Comparison of ENCODE assay signal across 11 cellular contexts in the genomic region with DNA sequence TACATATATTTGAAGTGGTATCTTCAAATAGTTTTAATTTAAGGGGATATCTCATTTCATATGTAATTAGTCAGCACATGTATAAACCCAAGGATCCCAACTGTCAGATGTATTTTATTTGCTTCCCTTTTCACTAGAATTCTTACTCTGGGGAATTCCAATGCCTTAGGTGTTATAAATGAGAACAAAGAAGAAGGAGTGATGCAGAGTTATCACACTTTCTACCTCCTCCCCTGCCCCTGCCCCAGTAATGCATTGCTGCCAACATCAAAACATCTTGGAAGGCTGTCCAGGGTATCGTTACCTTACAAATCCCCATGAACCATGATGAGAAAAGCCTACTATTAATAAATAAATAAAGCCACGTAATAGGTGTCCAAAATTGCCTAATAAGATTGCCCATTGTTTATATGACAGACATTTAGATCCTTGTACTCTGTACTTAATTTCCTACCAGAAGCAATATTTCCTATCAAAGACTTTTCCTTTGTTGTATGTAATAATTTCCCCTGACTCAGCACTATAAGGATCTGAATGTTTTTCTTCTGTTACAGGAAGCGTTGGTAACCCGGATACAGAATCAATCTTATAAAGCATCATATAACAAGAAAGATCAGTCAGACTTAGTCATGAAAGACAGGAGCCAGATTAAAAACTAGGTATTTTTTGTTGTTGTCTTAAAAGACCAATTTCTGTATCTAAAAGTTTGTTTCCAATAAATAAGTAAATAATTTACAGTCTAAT. TPM values are rescaled to one million over a fixed set of nuclear protein-coding genes. Genes with fewer than 3 reads are reported as not detected.
DNase-seq lines count a peak whose midpoint lies in the region; ATAC-seq, FAIRE-seq and TF ChIP-seq lines count a peak whose summit lies in the region.
"Had no signal": no experiment of that assay in that cellular context is flagged by ENCODE, and none has a peak within 500 bp of the region (broad histone marks: within the 10 kb centered on the region; RNA-seq: fewer than 3 reads in every experiment).

No MANE protein-coding gene starts in this region.

- H3K9me1 ChIP-seq in endothelial cell of umbilical vein (replicated peaks; ENCODE audit: control insufficient read depth, extremely low read depth, insufficient read depth, low read length), result no peaks in the 10 kb centered on the region

- H3K27me3 ChIP-seq in endothelial cell of umbilical vein (ENCODE audit: control insufficient read depth in 2 of 2, insufficient read depth in 2 of 2, low read length in 2 of 2) (no peaks in the 10 kb centered on the region), small intestine (ENCODE audit: control insufficient read depth in 2 of 2, insufficient read depth in 2 of 2, low read length in 2 of 2) (no peaks in the 10 kb centered on the region), BE2C (no peaks in the 10 kb centered on the region), tibial nerve (no peaks in the 10 kb centered on the region)

- no peak overlapping the region for H2AFZ ChIP-seq in endothelial cell of umbilical vein (ENCODE audit: low read depth, low read length)

- H3K9me3 ChIP-seq in endothelial cell of umbilical vein (replicated peaks; ENCODE audit: control insufficient read depth, insufficient read depth, low read length) (no peaks in the 10 kb centered on the region), small intestine (ENCODE audit: control insufficient read depth, low read depth) (no peaks in the 10 kb centered on the region), BE2C (no peaks in the 10 kb centered on the region), tibial nerve (no peaks in the 10 kb centered on the region)

- no peaks in the 10 kb centered on the region for H3K27me3 Mint-ChIP-seq in activated CD4-positive, alpha-beta T cell treated with anti-CD3 and anti-CD28 coated beads for 36 hours
- H3K27me3 Mint-ChIP-seq in activated B cell treated with CpG ODN at 0.5 μM for 24 hours, result no peaks in the 10 kb centered on the region

- H3K9me3 Mint-ChIP-seq in activated CD4-positive, alpha-beta T cell treated with anti-CD3 and anti-CD28 coated beads for 36 hours (ENCODE audit: low read depth), result peaks cover 3% of the 10 kb centered on the region
- no peaks in the 10 kb centered on the region for H3K9me3 Mint-ChIP-seq in activated B cell treated with CpG ODN at 0.5 μM for 24 hours

- peak; percentile 19 for ATAC-seq in activated CD4-positive, alpha-beta T cell treated with anti-CD3 and anti-CD28 coated beads for 36 hours
- ATAC-seq in activated B cell treated with CpG ODN at 0.5 μM for 24 hours (ENCODE audit: low read depth), result no peak
- ATAC-seq: left ventricle myocardium superior had no signal

- TF ChIP-seq CTCF in activated B cell treated with CpG ODN at 0.5 μM for 24 hours (IDR thresholded peaks at IDR 0.05) (no peak), endothelial cell of umbilical vein (IDR thresholded peaks at IDR 0.05; ENCODE audit: extremely low read depth in 1 of 2, insufficient read depth in 1 of 2, low read depth in 1 of 2, low read length in 2 of 2) (no peak), BE2C (IDR thresholded peaks at IDR 0.05; ENCODE audit: low read depth, low read length) (no peak), tibial nerve (IDR thresholded peaks at IDR 0.05) (no peak)

- 23 to 41% (median 29%) methylated on average over 4 of the region's 4 CpGs for WGBS in small intestine, 3 donors
- WGBS in tibial nerve, 2 donors, result 80 to 82% methylated on average over 4 of the region's 4 CpGs

- H3K4me1 ChIP-seq in endothelial cell of umbilical vein (ENCODE audit: control insufficient read depth, extremely low read depth, insufficient read depth, low read length), result peaks cover 16% of the 10 kb centered on the region
- H3K4me1 ChIP-seq in small intestine (ENCODE audit: control insufficient read depth in 2 of 2, insufficient read depth in 1 of 2, low read depth in 1 of 2, low read length in 1 of 2), result peaks cover 2 to 7% of the 10 kb centered on the region in 2 donors
- H3K4me1 ChIP-seq in BE2C, result peaks cover 5% of the 10 kb centered on the region
- H3K4me1 ChIP-seq in tibial nerve, result peaks cover 0 to 28% (median 7%) of the 10 kb centered on the region in 4 donors

- intact Hi-C loops in activated CD4-positive, alpha-beta T cell treated with anti-CD3 and anti-CD28 coated beads for 36 hours (cut with DNase I, micrococcal nuclease), result loop anchor here (1.0 to 10.0 kb wide), 9 partner anchors 36 to 775 kb away; no protein-coding TSS in a partner anchor
- intact Hi-C loops in activated B cell treated with CpG ODN at 0.5 μM for 24 hours (cut with micrococcal nuclease), result loop anchor here (2.0 kb wide), 1 partner anchor 17 kb away; no protein-coding TSS in a partner anchor
- intact Hi-C loops in endothelial cell of umbilical vein (cut with micrococcal nuclease), result loop anchor here (2.0 kb wide), 1 partner anchor 39 kb away; the partner anchor contains the start of gene CBLB

- CTCF ChIA-PET in activated CD4-positive, alpha-beta T cell treated with anti-CD3 and anti-CD28 coated beads for 36 hours (lab: Charles Lee), result no interaction called here
- CTCF ChIA-PET in activated B cell treated with CpG ODN at 0.5 μM for 24 hours (lab: Charles Lee), result no interaction called here
- CTCF ChIA-PET in endothelial cell of umbilical vein (lab: Charles Lee), result no interaction called here

- no peaks in the 10 kb centered on the region for H4K20me1 ChIP-seq in endothelial cell of umbilical vein (replicated peaks; ENCODE audit: control insufficient read depth, extremely low read depth, insufficient read depth, low read length)

- dilution Hi-C loops in endothelial cell of umbilical vein (cut with MboI; ENCODE audit: extremely low pct_ligation_motif_present, low sequenced_read_pairs), result no loop called here

- FAIRE-seq in endothelial cell of umbilical vein (lab: Jason Lieb, UNC) (peak; percentile 63), small intestine (lab: Jason Lieb, UNC) (no peak)

- H3K4me2 ChIP-seq in endothelial cell of umbilical vein (ENCODE audit: insufficient read depth, low read length), result peak overlapping the region; percentile 29

- TF ChIP-seq EP300 in tibial nerve (IDR thresholded peaks at IDR 0.05), result peak in 1 of 2 donors; percentile 7

- POLR2A ChIA-PET in activated CD4-positive, alpha-beta T cell treated with anti-CD3 and anti-CD28 coated beads for 36 hours (lab: Charles Lee), result no interaction called here
- POLR2A ChIA-PET in activated B cell treated with CpG ODN at 0.5 μM for 24 hours (lab: Charles Lee) (interaction anchor here (0.9 to 2.8 kb wide), 5 partner anchors 22 to 38 kb away, joined by 3 to 22 read pairs (median 5); partner anchors contain the start of gene CBLB), endothelial cell of umbilical vein (lab: Charles Lee) (no interaction called here)

- H3K36me3 ChIP-seq in endothelial cell of umbilical vein (ENCODE audit: control insufficient read depth in 2 of 2, extremely low read depth in 1 of 2, insufficient read depth in 2 of 2, low read length in 2 of 2), result no peaks in the 10 kb centered on the region
- H3K36me3 ChIP-seq in small intestine (ENCODE audit: control insufficient read depth in 2 of 2, insufficient read depth in 2 of 2, low read length in 2 of 2), result peaks cover 0 to 1% of the 10 kb centered on the region in 2 donors
- H3K36me3 ChIP-seq in BE2C, result 0 out of 2 replicates have a peak, but pooled peaks cover 2% of the 10 kb centered on the region
- no peaks in the 10 kb centered on the region for H3K36me3 ChIP-seq in tibial nerve

- H3K79me2 ChIP-seq in endothelial cell of umbilical vein (ENCODE audit: control insufficient read depth, insufficient read depth, low read length), result peaks cover 3% of the 10 kb centered on the region

- DNase-seq in activated CD4-positive, alpha-beta T cell treated with anti-CD3 and anti-CD28 coated beads for 36 hours, result no peak
- no peak for DNase-seq in activated CD4-positive, alpha-beta T cell treated with anti-CD3 and anti-CD28 coated beads for 1 hour
- DNase-seq in activated B cell treated with CpG ODN at 0.5 μM for 24 hours (no peak), endothelial cell of umbilical vein (ENCODE audit: low read depth, low spot score) (peak; percentile 84), small intestine (peak; percentile 49), Ammon's horn (ENCODE audit: low spot score) (no peak), BE2C (no peak), tibial nerve (ENCODE audit: low spot score in 2 of 2) (no peak)
- DNase-seq: left ventricle myocardium superior, NCI-H510A treated with DMSO at 0.1 percent for 48 hours, retina had no signal

- peak overlapping the region; percentile 80 for H3K27ac ChIP-seq in endothelial cell of umbilical vein (ENCODE audit: insufficient read depth, low read depth, low read length)
- H3K27ac ChIP-seq in small intestine (ENCODE audit: low read depth in 1 of 2, low read length in 1 of 2), result peak overlapping the region in 1 of 2 donors; percentile 86
- no peak overlapping the region for H3K27ac ChIP-seq in tibial nerve

- peak overlapping the region; percentile 92 for H3K27ac Mint-ChIP-seq in activated CD4-positive, alpha-beta T cell treated with anti-CD3 and anti-CD28 coated beads for 36 hours
- H3K27ac Mint-ChIP-seq in activated B cell treated with CpG ODN at 0.5 μM for 24 hours, result peak overlapping the region; percentile 71

- H3K4me1 Mint-ChIP-seq in activated CD4-positive, alpha-beta T cell treated with anti-CD3 and anti-CD28 coated beads for 36 hours, result peaks cover 83% of the 10 kb centered on the region
- peaks cover 66% of the 10 kb centered on the region for H3K4me1 Mint-ChIP-seq in activated B cell treated with CpG ODN at 0.5 μM for 24 hours

- H3K4me3 ChIP-seq in endothelial cell of umbilical vein (replicated peaks in 1 of 3; ENCODE audit: insufficient read depth in 1 of 3, low read depth in 1 of 3, low read length in 3 of 3), result no peak overlapping the region
- no peak overlapping the region for H3K4me3 ChIP-seq in small intestine (ENCODE audit: low read depth in 1 of 2, low read length in 2 of 2)
- no peak overlapping the region for H3K4me3 ChIP-seq in BE2C (ENCODE audit: low read depth, low read length)
- H3K4me3 ChIP-seq in tibial nerve, result no peak overlapping the region

- no TSS peak for BruUV-seq in endothelial cell of umbilical vein (replicated peaks; lab: Mats Ljungman, UMichigan)

- no peak overlapping the region for H3K9ac ChIP-seq in endothelial cell of umbilical vein (replicated peaks; ENCODE audit: extremely low read depth, insufficient read depth, low read length)

- TF ChIP-seq POLR2A in endothelial cell of umbilical vein (IDR thresholded peaks at IDR 0.05; ENCODE audit: low read depth, low read length), result no peak
- TF ChIP-seq POLR2A in tibial nerve (IDR thresholded peaks at IDR 0.05), result no peak

- peak overlapping the region; percentile 30 for H3K4me3 Mint-ChIP-seq in activated CD4-positive, alpha-beta T cell treated with anti-CD3 and anti-CD28 coated beads for 36 hours
- peak overlapping the region; percentile 47 for H3K4me3 Mint-ChIP-seq in activated B cell treated with CpG ODN at 0.5 μM for 24 hours

- peaks cover 64% of the 10 kb centered on the region for H3K36me3 Mint-ChIP-seq in activated CD4-positive, alpha-beta T cell treated with anti-CD3 and anti-CD28 coated beads for 36 hours (ENCODE audit: low read depth)
- peaks cover 17% of the 10 kb centered on the region for H3K36me3 Mint-ChIP-seq in activated B cell treated with CpG ODN at 0.5 μM for 24 hours (ENCODE audit: low read depth)

RNA-seq across cellular contexts. Expression of gene CBLB, which starts 38.8 kb away (rescaled TPM):
- total RNA-seq in activated CD4-positive, alpha-beta T cell treated with anti-CD3 and anti-CD28 coated beads for 36 hours, result 100 to 1,000 TPM; 112 to 163 TPM
- 69.2 and 78.1 TPM in 2 replicates for total RNA-seq in activated B cell treated with CpG ODN at 0.5 μM for 24 hours
- total RNA-seq in endothelial cell of umbilical vein, result 39.6 and 39.8 TPM in 2 replicates
- 17.1 and 17.8 TPM in 2 replicates for polyA plus RNA-seq in endothelial cell of umbilical vein
- 13.2 and 15.4 TPM in 2 replicates for polyA plus RNA-seq in endothelial cell of umbilical vein (2011; cell fraction: cytosol; rRNA removed)
- polyA plus RNA-seq in endothelial cell of umbilical vein (2011; cell fraction: nucleus; rRNA removed), result 62.4 and 64.5 TPM in 2 replicates
- 19.5 and 22.0 TPM in 2 replicates for polyA plus RNA-seq in endothelial cell of umbilical vein (2012)
- 43.2 and 47.8 TPM in 2 replicates for polyA minus RNA-seq in endothelial cell of umbilical vein
- polyA minus RNA-seq in endothelial cell of umbilical vein (2011; cell fraction: cytosol; rRNA and poly(A)+ RNA removed), result 2.6 TPM
- polyA minus RNA-seq in endothelial cell of umbilical vein (2011; cell fraction: nucleus; rRNA and poly(A)+ RNA removed), result 139 and 164 TPM in 2 replicates
- 10 to 100 TPM in 1 of 3 donors, 1 to 10 TPM in 2; 8.8 to 16.3 (median 9.5) TPM for polyA plus RNA-seq in small intestine
- 16.5 TPM for polyA plus RNA-seq in BE2C (2012; ENCODE audit: insufficient read depth, insufficient read length, low read depth)
- total RNA-seq in tibial nerve, result 100 to 1,000 TPM; 154 to 177 (median 169) TPM

Comparison
In these comparisons a context has a peak if more than half of its experiments do, and no peak if none do; other contexts are left out.
1. DNase-seq: peak in endothelial cell of umbilical vein (single experiment) and small intestine (single experiment); none in activated CD4-positive, alpha-beta T cell treated with anti-CD3 and anti-CD28 coated beads for 36 hours (single experiment), activated CD4-positive, alpha-beta T cell treated with anti-CD3 and anti-CD28 coated beads for 1 hour (single experiment), activated B cell treated with CpG ODN at 0.5 μM for 24 hours (single experiment), Ammon's horn (single experiment), BE2C (single experiment) and tibial nerve (0 of 2).